16 cellular contexts compared by ENCODE assay signal in the genomic region with DNA sequence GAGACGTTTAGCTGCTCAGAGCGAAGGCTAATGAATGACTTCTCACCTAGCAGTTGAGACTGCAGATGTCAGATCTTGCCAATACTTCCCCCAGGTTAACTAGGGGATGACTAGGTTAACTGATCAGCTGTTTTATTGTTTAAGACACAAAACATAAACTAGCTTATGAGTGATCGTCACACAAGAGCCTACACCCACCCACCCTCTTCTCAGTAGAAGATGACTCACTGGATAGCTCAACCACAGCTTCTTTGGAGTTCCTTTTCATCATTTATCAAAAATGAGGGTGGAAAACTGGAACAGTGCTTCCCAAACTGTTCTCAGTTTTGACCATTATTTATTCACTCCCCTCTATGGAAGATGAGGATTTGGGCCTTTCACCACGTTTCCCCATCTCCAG. TPM values are rescaled to one million over a fixed set of nuclear protein-coding genes. Genes with fewer than 3 reads are reported as not detected.
A peak's percentile ranks its signal among the peaks of the same experiment; 100 is the strongest.
DNase-seq lines count a peak whose midpoint lies in the region; ATAC-seq lines count a peak whose summit lies in the region.
"Had no signal": no experiment of that assay in that cellular context is flagged by ENCODE, and none has a peak within 500 bp of the region (broad histone marks: within the 10 kb centered on the region; RNA-seq: fewer than 3 reads in every experiment).

No MANE protein-coding gene starts in this region.

- H3K27me3 Mint-ChIP-seq in activated T-helper 17 cell treated with anti-CD3 and anti-CD28 coated beads, Interleukin-2, amount 50 U/mL, for 72 hours, result no peaks in the 10 kb centered on the region

- no peaks in the 10 kb centered on the region for H3K36me3 ChIP-seq in mesenchymal stem cell (ENCODE audit: control insufficient read depth in 1 of 2, insufficient read depth in 2 of 2, low read depth in 1 of 2, low read length in 2 of 2)
- H3K36me3 ChIP-seq: uterus had no signal

- H4K8ac ChIP-seq in mesenchymal stem cell (ENCODE audit: low read length), result no peak overlapping the region

- no peaks in the 10 kb centered on the region for H3K4me1 ChIP-seq in mesenchymal stem cell (ENCODE audit: control insufficient read depth, insufficient read depth, low read depth, low read length)

- no peak overlapping the region for H3K4ac ChIP-seq in mesenchymal stem cell (ENCODE audit: low read depth in 1 of 2, low read length in 2 of 2)

- H3K36me3 Mint-ChIP-seq in activated T-helper 17 cell treated with anti-CD3 and anti-CD28 coated beads, Interleukin-2, amount 50 U/mL, for 72 hours (ENCODE audit: low read depth), result no peaks in the 10 kb centered on the region

- H2AK5ac ChIP-seq in mesenchymal stem cell (ENCODE audit: low read length, severe bottlenecking), result no peak overlapping the region

- H3K14ac ChIP-seq in mesenchymal stem cell (ENCODE audit: low read length in 2 of 2), result no peak overlapping the region

- 69% methylated on average over 3 of the region's 4 CpGs for WGBS in mesenchymal stem cell

- no peak overlapping the region for H3K4me3 Mint-ChIP-seq in activated T-helper 17 cell treated with anti-CD3 and anti-CD28 coated beads, Interleukin-2, amount 50 U/mL, for 72 hours
- H3K4me3 Mint-ChIP-seq: activated CD8-positive, alpha-beta T cell treated with anti-CD3 and anti-CD28 coated beads, Interleukin-2, amount 10 ng/mL, durations not matched to agents 7 days and 5 days had no signal

- no peaks in the 10 kb centered on the region for H3K9me3 ChIP-seq in mesenchymal stem cell (ENCODE audit: control insufficient read depth, low read length)
- H3K9me3 ChIP-seq: uterus had no signal

- no peak overlapping the region for H2BK12ac ChIP-seq in mesenchymal stem cell (ENCODE audit: low read length in 2 of 2)

- H3K27ac Mint-ChIP-seq in activated T-helper 17 cell treated with anti-CD3 and anti-CD28 coated beads, Interleukin-2, amount 50 U/mL, for 72 hours, result no peak overlapping the region
- H3K27ac Mint-ChIP-seq: activated CD8-positive, alpha-beta T cell treated with anti-CD3 and anti-CD28 coated beads, Interleukin-2, amount 10 ng/mL, durations not matched to agents 7 days and 5 days had no signal

- no peak overlapping the region for H3K9ac ChIP-seq in mesenchymal stem cell (ENCODE audit: low read length)

- peaks cover 4% of the 10 kb centered on the region for H3K4me1 Mint-ChIP-seq in activated T-helper 17 cell treated with anti-CD3 and anti-CD28 coated beads, Interleukin-2, amount 50 U/mL, for 72 hours

- no peak overlapping the region for H4K91ac ChIP-seq in mesenchymal stem cell (ENCODE audit: low read length)

- H3K27me3 ChIP-seq in mesenchymal stem cell (ENCODE audit: control insufficient read depth in 1 of 2, insufficient read depth in 1 of 2, low read length in 2 of 2), result peaks cover 11 to 20% of the 10 kb centered on the region in 2 experiments
- H3K27me3 ChIP-seq: uterus had no signal

- no peak overlapping the region for H3K27ac ChIP-seq in mesenchymal stem cell (ENCODE audit: low read length, poor library complexity, severe bottlenecking)
- H3K27ac ChIP-seq: HL-60 had no signal

- no peak overlapping the region for H2BK15ac ChIP-seq in mesenchymal stem cell (ENCODE audit: low read depth, poor library complexity, severe bottlenecking)

- no peak overlapping the region for H2BK5ac ChIP-seq in mesenchymal stem cell (ENCODE audit: low read depth, low read length, poor library complexity, severe bottlenecking)

- H3K23ac ChIP-seq in mesenchymal stem cell (ENCODE audit: low read length in 2 of 2), result no peak overlapping the region

- H3K4me3 ChIP-seq in mesenchymal stem cell (ENCODE audit: insufficient read depth in 1 of 2, low read depth in 1 of 2, low read length in 2 of 2), result no peak overlapping the region
- H3K4me3 ChIP-seq: uterus had no signal

- H3K18ac ChIP-seq in mesenchymal stem cell (ENCODE audit: low read depth in 1 of 2, low read length in 2 of 2), result no peak overlapping the region

- H3K9me3 Mint-ChIP-seq in activated T-helper 17 cell treated with anti-CD3 and anti-CD28 coated beads, Interleukin-2, amount 50 U/mL, for 72 hours, result no peaks in the 10 kb centered on the region

- ATAC-seq in activated T-helper 17 cell treated with anti-CD3 and anti-CD28 coated beads, Interleukin-2, amount 50 U/mL, for 72 hours (replicated peaks), result peak; percentile 78
- no peak for ATAC-seq in GM21529 (IDR thresholded peaks at IDR 0.05; ENCODE audit: unreplicated experiment)
- no peak for ATAC-seq in GM21528 (IDR thresholded peaks at IDR 0.05; ENCODE audit: low FRiP score, unreplicated experiment)
- ATAC-seq: activated CD8-positive, alpha-beta T cell treated with anti-CD3 and anti-CD28 coated beads, Interleukin-2, amount 10 ng/mL, durations not matched to agents 7 days and 5 days had no signal

- H2BK120ac ChIP-seq in mesenchymal stem cell (ENCODE audit: low read depth, low read length), result no peak overlapping the region

- no peak overlapping the region for H2AFZ ChIP-seq in mesenchymal stem cell (ENCODE audit: low read depth, low read length)

- no peaks in the 10 kb centered on the region for H3K79me1 ChIP-seq in mesenchymal stem cell (replicated peaks; ENCODE audit: low read length, poor library complexity, severe bottlenecking)

- no peak overlapping the region for H3K4me2 ChIP-seq in mesenchymal stem cell (ENCODE audit: low read length, poor library complexity, severe bottlenecking)

- DNase-seq in AG08395 (ENCODE audit: low spot score) (peak; percentile 61), EL (peak; percentile 25), iris pigment epithelial cell (ENCODE audit: low read depth) (peak; percentile 67), mesenchymal stem cell (no peak), germinal center (ENCODE audit: low spot score) (no peak)
- DNase-seq: activated CD8-positive, alpha-beta T cell treated with anti-CD3 and anti-CD28 coated beads, Interleukin-2, amount 10 ng/mL, durations not matched to agents 7 days and 5 days; activated gamma-delta T cell treated with Interleukin-2 at 50 U/mL for 16 hours; Karpas-422; NCI-H446 treated with DMSO at 0.1 percent for 48 hours; stimulated activated naive CD4-positive, alpha-beta T cell treated with Interleukin-2 at 50 U/mL for 16 hours; uterus had no signal

RNA-seq across cellular contexts. Expression of a gene that starts 25.2 kb away (rescaled TPM):
- not detected for total RNA-seq in activated T-helper 17 cell treated with anti-CD3 and anti-CD28 coated beads, Interleukin-2, amount 50 U/mL, for 72 hours
- polyA plus RNA-seq in mesenchymal stem cell (2013, experiment 1 of 2), result 0.01 TPM
- not detected for polyA plus RNA-seq in mesenchymal stem cell (2013, experiment 2 of 2)
- total RNA-seq: activated CD8-positive, alpha-beta T cell treated with anti-CD3 and anti-CD28 coated beads, Interleukin-2, amount 10 ng/mL, durations not matched to agents 7 days and 5 days; SK-MEL-5 had no signal

Comparison
In these comparisons a context has a peak if more than half of its experiments do, and no peak if none do; other contexts are left out.
1. DNase-seq: peak in AG08395 (single experiment), EL (single experiment) and iris pigment epithelial cell (single experiment); none in mesenchymal stem cell (single experiment) and germinal center (single experiment).